ENCODE assay signal across 16 cellular contexts in genomic region chr17:59702304-59702703, GRCh38.
"Had no signal": no experiment of that assay in that cellular context is flagged by ENCODE, and none has a peak within 500 bp of the region (broad histone marks: within the 10 kb centered on the region; RNA-seq: fewer than 3 reads in every experiment).

No MANE protein-coding gene starts in this region.

- DNase-seq: activated CD4-positive, alpha-beta T cell treated with anti-CD3 and anti-CD28 coated beads, Interleukin-2, amount 10 ng/mL, durations not matched to agents 7 days and 5 days; activated gamma-delta T cell treated with Interleukin-2 at 50 U/mL for 16 hours; activated T-cell treated with anti-CD3 and anti-CD28 coated beads, Interleukin-2, amount 50 U/mL, for 4 hours; caudate nucleus; colonic mucosa; effector CD4-positive, alpha-beta T cell; foreskin melanocyte; islet precursor cell; mammary epithelial cell; nephron progenitor cell; stimulated activated CD4-positive, alpha-beta T cell treated with anti-CD3 and anti-CD28 coated beads, Interleukin-4, amount 100 ng/mL, for 1 hour; T-cell; thyroid gland; WERI-Rb-1 had no signal

- ATAC-seq: activated T-cell treated with anti-CD3 and anti-CD28 coated beads, Interleukin-2, amount 50 U/mL, for 4 hours; left lobe of liver; T-cell had no signal

- H3K27me3 ChIP-seq: colonic mucosa, thyroid gland, vagina had no signal

- H3K4me3 ChIP-seq: colonic mucosa, thyroid gland, vagina had no signal

- H3K9me3 Mint-ChIP-seq: activated CD4-positive, alpha-beta T cell treated with anti-CD3 and anti-CD28 coated beads, Interleukin-2, amount 10 ng/mL, durations not matched to agents 7 days and 5 days; activated T-cell treated with anti-CD3 and anti-CD28 coated beads, Interleukin-2, amount 50 U/mL, for 4 hours; nephron progenitor cell; T-cell had no signal

- H3K4me1 ChIP-seq: colonic mucosa had no signal

- H3K4me3 Mint-ChIP-seq: activated CD4-positive, alpha-beta T cell treated with anti-CD3 and anti-CD28 coated beads, Interleukin-2, amount 10 ng/mL, durations not matched to agents 7 days and 5 days; activated T-cell treated with anti-CD3 and anti-CD28 coated beads, Interleukin-2, amount 50 U/mL, for 4 hours; nephron progenitor cell; T-cell had no signal

- H3K27ac Mint-ChIP-seq: activated CD4-positive, alpha-beta T cell treated with anti-CD3 and anti-CD28 coated beads, Interleukin-2, amount 10 ng/mL, durations not matched to agents 7 days and 5 days had no signal

- H3K27me3 Mint-ChIP-seq: activated CD4-positive, alpha-beta T cell treated with anti-CD3 and anti-CD28 coated beads, Interleukin-2, amount 10 ng/mL, durations not matched to agents 7 days and 5 days; T-cell had no signal

- H3K27ac ChIP-seq: colonic mucosa, thyroid gland, vagina, WERI-Rb-1 had no signal

- H3K9me3 ChIP-seq: colonic mucosa, thyroid gland, vagina had no signal
